ENCODE assay signal across 20 cellular contexts in the genomic region with DNA sequence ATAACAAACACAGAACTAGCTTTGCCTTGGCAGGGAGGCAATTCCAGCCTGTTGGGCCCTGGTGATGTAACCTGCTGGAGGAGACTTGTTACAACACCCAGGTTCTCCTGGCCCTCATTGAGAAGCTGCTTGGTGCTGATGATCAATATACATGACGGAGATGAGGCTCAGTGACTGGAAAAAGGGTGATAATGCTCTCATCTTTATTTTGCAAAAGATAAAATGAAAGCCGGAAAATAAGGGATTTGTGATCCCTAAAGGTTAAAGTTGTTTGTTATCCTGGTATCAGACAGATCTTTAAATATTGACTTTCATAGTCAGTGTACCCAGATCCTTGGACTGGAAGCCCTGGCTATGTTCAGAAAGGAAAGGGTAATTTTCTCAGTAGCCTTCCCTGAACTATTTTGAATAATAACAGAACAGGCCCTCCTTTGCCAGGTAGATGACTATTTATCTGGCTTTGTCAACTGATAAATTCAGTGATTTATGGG.
DNase-seq lines count a peak whose midpoint lies in the region; ATAC-seq, FAIRE-seq and TF ChIP-seq lines count a peak whose summit lies in the region.
"Had no signal": no experiment of that assay in that cellular context is flagged by ENCODE, and none has a peak within 500 bp of the region (broad histone marks: within the 10 kb centered on the region; RNA-seq: fewer than 3 reads in every experiment).

No MANE protein-coding gene starts in this region.

- no peaks in the 10 kb centered on the region for H3K9me3 ChIP-seq in H1 (ENCODE audit: insufficient read depth in 2 of 2, low read depth in 1 of 2, low read length in 1 of 2)
- H3K9me3 ChIP-seq in HepG2 (ENCODE audit: low read length), result no peaks in the 10 kb centered on the region
- H3K9me3 ChIP-seq: A549; BLaER1 treated with 17β-estradiol and CSF1 and Interleukin-3, amounts not matched to agents 10 nM and 100 nM had no signal

- H3K9me3 Mint-ChIP-seq in nephron progenitor cell, result peaks cover 11% of the 10 kb centered on the region

- no peak; a peak in 1 of 4 replicates for TF ChIP-seq RAD21 in H1 (IDR thresholded peaks at IDR 0.05 in 1 of 2, conservative IDR thresholded peaks at IDR 0.05 in 1 of 2; ENCODE audit: low read depth in 2 of 2, low read length in 2 of 2)
- no peak for TF ChIP-seq RAD21 in HepG2 (CRISPR knock-in tag; IDR thresholded peaks at IDR 0.05)

- no peak overlapping the region for H3K4me3 Mint-ChIP-seq in nephron progenitor cell
- H3K4me3 Mint-ChIP-seq: CD8-positive, alpha-beta memory T cell had no signal

- H3K36me3 ChIP-seq in H1 (ENCODE audit: control insufficient read depth in 2 of 4, insufficient read depth in 4 of 4, low read length in 3 of 4), result no peaks in the 10 kb centered on the region
- H3K36me3 ChIP-seq in HepG2 (replicated peaks in 1 of 2; ENCODE audit: control insufficient read depth in 1 of 2, insufficient read depth in 2 of 2, low read length in 2 of 2), result no peaks in the 10 kb centered on the region
- H3K36me3 ChIP-seq: BLaER1 treated with 17β-estradiol and CSF1 and Interleukin-3, amounts not matched to agents 10 nM and 100 nM had no signal

- H3K4me1 ChIP-seq in H1 (replicated peaks in 1 of 4; ENCODE audit: control insufficient read depth in 3 of 4, insufficient read depth in 4 of 4, low read length in 3 of 4) (no peaks in the 10 kb centered on the region), HepG2 (ENCODE audit: insufficient read depth, low read length) (peaks cover 26% of the 10 kb centered on the region)
- H3K4me1 ChIP-seq: A549; BLaER1 treated with 17β-estradiol and CSF1 and Interleukin-3, amounts not matched to agents 10 nM and 100 nM had no signal

- H2BK12ac ChIP-seq in H1 (ENCODE audit: low read depth, low read length), result no peak overlapping the region

- H4K91ac ChIP-seq in H1 (replicated peaks; ENCODE audit: insufficient read length, low read length), result no peak overlapping the region

- TF ChIP-seq EP300 in H1 (IDR thresholded peaks at IDR 0.05; ENCODE audit: borderline replicate concordance in 1 of 2, low read depth in 2 of 2, low read length in 2 of 2) (no peak), HepG2 (IDR thresholded peaks at IDR 0.05; ENCODE audit: low read depth in 2 of 2, low read length in 2 of 2) (peak in 1 of 2 experiments; percentile 18; a peak in 1 of 4 replicates), HepG2 (CRISPR knock-in tag; IDR thresholded peaks at IDR 0.05; ENCODE audit: borderline replicate concordance) (no peak)

- no peak overlapping the region for H2BK15ac ChIP-seq in H1 (ENCODE audit: low read length)

- H3K23me2 ChIP-seq in H1 (ENCODE audit: low read depth, low read length), result no peaks in the 10 kb centered on the region

- H3K27me3 Mint-ChIP-seq in nephron progenitor cell (ENCODE audit: low read depth, poor library complexity), result peaks cover 3% of the 10 kb centered on the region
- H3K27me3 Mint-ChIP-seq: CD8-positive, alpha-beta memory T cell had no signal

- H3K27ac Mint-ChIP-seq in nephron progenitor cell, result no peak overlapping the region
- H3K27ac Mint-ChIP-seq: CD8-positive, alpha-beta memory T cell had no signal

- H2BK120ac ChIP-seq in H1 (replicated peaks; ENCODE audit: low read depth, low read length), result no peak overlapping the region

- intact Hi-C loops in HepG2 (cut with micrococcal nuclease; ENCODE audit: unreplicated experiment) (no loop called here), head of caudate nucleus (cut with DNase I) (no loop called here)

- H3K56ac ChIP-seq in H1 (replicated peaks; ENCODE audit: insufficient read length, low read depth, low read length), result no peak overlapping the region

- H4K20me1 ChIP-seq in H1 (replicated peaks in 1 of 2; ENCODE audit: control insufficient read depth in 1 of 2, insufficient read depth in 2 of 2, low read length in 2 of 2) (no peaks in the 10 kb centered on the region), HepG2 (ENCODE audit: insufficient read depth, low read length) (no peaks in the 10 kb centered on the region)
- H4K20me1 ChIP-seq: BLaER1 treated with 17β-estradiol and CSF1 and Interleukin-3, amounts not matched to agents 10 nM and 100 nM had no signal

- no peak overlapping the region for H3K14ac ChIP-seq in H1 (ENCODE audit: insufficient read length)

- no peak overlapping the region for H2AFZ ChIP-seq in H1 (ENCODE audit: low read length)
- H2AFZ ChIP-seq in HepG2 (ENCODE audit: low read length), result no peak overlapping the region
- H2AFZ ChIP-seq: PC-9 had no signal

- peak overlapping the region; percentile 51; the same call in 1 of the 2 replicates for H3K27ac ChIP-seq in C4-2B
- H3K27ac ChIP-seq in H1 (ENCODE audit: low read depth, low read length), result no peak overlapping the region
- H3K27ac ChIP-seq in HepG2 (ENCODE audit: extremely low read length, insufficient read depth, low read length), result no peak overlapping the region
- H3K27ac ChIP-seq: A549; BLaER1 treated with 17β-estradiol and CSF1 and Interleukin-3, amounts not matched to agents 10 nM and 100 nM; PC-9 had no signal

- H3K23ac ChIP-seq in H1 (ENCODE audit: insufficient read length), result no peak overlapping the region

- TF ChIP-seq POLR2A in H1 (IDR thresholded peaks at IDR 0.05; ENCODE audit: control extremely low read depth in 1 of 2, low read depth in 2 of 2, low read length in 2 of 2), result no peak
- TF ChIP-seq POLR2A in HepG2 (IDR thresholded peaks at IDR 0.05; ENCODE audit: insufficient read depth in 1 of 2, low read depth in 2 of 2, low read length in 2 of 2), result no peak

- no peaks in the 10 kb centered on the region for H3K4me1 Mint-ChIP-seq in nephron progenitor cell
- H3K4me1 Mint-ChIP-seq: CD8-positive, alpha-beta memory T cell had no signal

- H4K5ac ChIP-seq in H1 (ENCODE audit: insufficient read length, low read depth, low read length), result no peak overlapping the region

- WGBS in H1 (ENCODE audit: extremely low coverage in 1 of 2, insufficient coverage in 1 of 2, insufficient read length in 1 of 2, insufficient replicate concordance in 2 of 2, low coverage in 1 of 2, low lambda C conversion rate in 2 of 2, missing lambda C conversion rate in 1 of 2), 2 experiments, result 84% methylated on average over 2 of the region's 2 CpGs; no CpG with 5 or more reads in 1 of the 2 experiments
- WGBS in HepG2 (ENCODE audit: low lambda C conversion rate), result 0% methylated on average over 2 of the region's 2 CpGs

- H3K4me3 ChIP-seq in LNCaP clone FGC (ENCODE audit: low read depth, low read length), result no peak overlapping the region
- H3K4me3 ChIP-seq in H1 (ENCODE audit: extremely low read depth in 1 of 4, insufficient read depth in 2 of 4, low read depth in 3 of 4, low read length in 4 of 4), result no peak overlapping the region
- no peak overlapping the region for H3K4me3 ChIP-seq in HepG2 (replicated peaks in 1 of 3; ENCODE audit: insufficient read depth in 1 of 3, low read depth in 2 of 3, low read length in 3 of 3)
- H3K4me3 ChIP-seq: A549; BLaER1 treated with 17β-estradiol and CSF1 and Interleukin-3, amounts not matched to agents 10 nM and 100 nM; K562; PC-9 had no signal

- no peaks in the 10 kb centered on the region for H3K36me3 Mint-ChIP-seq in nephron progenitor cell (ENCODE audit: low read depth)
- H3K36me3 Mint-ChIP-seq: CD8-positive, alpha-beta memory T cell had no signal

- no peak for FAIRE-seq in H1 (lab: Jason Lieb, UNC)
- FAIRE-seq in HepG2 (lab: Jason Lieb, UNC), result peak; percentile 59
- FAIRE-seq: A549, D721Med, K562 had no signal

- CTCF ChIA-PET in H1 (lab: Charles Lee; ENCODE audit: partially characterized antibody), result interaction anchor here (0.9 to 1.2 kb wide), 5 partner anchors 9 to 120 kb away, joined by 3 to 4 read pairs (median 3); no protein-coding TSS in a partner anchor
- CTCF ChIA-PET in HepG2 (lab: Yijun Ruan, JAX; ENCODE audit: low intra/inter-chr PET ratio, low total read pairs), result no interaction called here

- in situ Hi-C loops in HepG2 (cut with HindIII; ENCODE audit: extremely low pct_ligation_motif_present, low pct_unique_long_range_greater_than_20kb), result no loop called here

- H2BK5ac ChIP-seq in H1 (ENCODE audit: low read depth, low read length), result no peak overlapping the region

- H3K79me2 ChIP-seq in H1 (ENCODE audit: control insufficient read depth in 1 of 2, insufficient read depth in 2 of 2, low read length in 2 of 2), result no peaks in the 10 kb centered on the region
- H3K79me2 ChIP-seq in HepG2 (ENCODE audit: insufficient read depth, low read length), result no peaks in the 10 kb centered on the region

- POLR2A ChIA-PET in H1 (lab: Charles Lee; ENCODE audit: partially characterized antibody) (no interaction called here), HepG2 (lab: Yijun Ruan, JAX) (no interaction called here)

- H3K79me1 ChIP-seq in H1 (ENCODE audit: low read depth, low read length), result no peaks in the 10 kb centered on the region

- no peaks in the 10 kb centered on the region for H3K27me3 ChIP-seq in H1 (replicated peaks in 1 of 4; ENCODE audit: control insufficient read depth in 3 of 4, extremely low read depth in 1 of 4, insufficient read depth in 3 of 4, low read length in 3 of 4)
- H3K27me3 ChIP-seq in HepG2 (ENCODE audit: control insufficient read depth in 1 of 2, insufficient read depth in 2 of 2, low read length in 2 of 2), result no peaks in the 10 kb centered on the region
- H3K27me3 ChIP-seq: BLaER1 treated with 17β-estradiol and CSF1 and Interleukin-3, amounts not matched to agents 10 nM and 100 nM had no signal

- TF ChIP-seq CTCF in C4-2B (conservative IDR thresholded peaks at IDR 0.05) (no peak), LNCaP clone FGC (IDR thresholded peaks at IDR 0.05; ENCODE audit: control insufficient read depth, extremely low read depth, insufficient read depth) (no peak), H1 (IDR thresholded peaks at IDR 0.05; ENCODE audit: control extremely low read depth in 1 of 3, insufficient read depth in 1 of 3, low read depth in 1 of 3, low read length in 3 of 3) (peak in 2 of 3 experiments; percentile 5 to 33; a peak in 2 of 4 replicates), HepG2 (CRISPR knock-in tag; IDR thresholded peaks at IDR 0.05) (no peak), nephron progenitor cell (IDR thresholded peaks at IDR 0.05) (no peak)

- H3K9ac ChIP-seq in H1 (replicated peaks in 1 of 4; ENCODE audit: extremely low read depth in 1 of 4, low read depth in 3 of 4, low read length in 3 of 4) (no peak overlapping the region), HepG2 (ENCODE audit: insufficient read depth, low read depth, low read length) (no peak overlapping the region)
- H3K9ac ChIP-seq: BLaER1 treated with 17β-estradiol and CSF1 and Interleukin-3, amounts not matched to agents 10 nM and 100 nM had no signal

- no TSS peak for BruUV-seq in HepG2 (replicated peaks; lab: Mats Ljungman, UMichigan)

- H4K8ac ChIP-seq in H1 (ENCODE audit: extremely low read depth, insufficient read depth, low read length), result no peak overlapping the region

- no peak overlapping the region for H3K4ac ChIP-seq in H1 (replicated peaks; ENCODE audit: insufficient read length, low read depth, low read length)

- H3K4me2 ChIP-seq in H1 (ENCODE audit: insufficient read depth in 1 of 2, low read depth in 2 of 2, low read length in 2 of 2) (no peak overlapping the region), HepG2 (ENCODE audit: low read depth, low read length) (peak overlapping the region; percentile 29; the same call in 1 of the 2 replicates)
- H3K4me2 ChIP-seq: A549; BLaER1 treated with 17β-estradiol and CSF1 and Interleukin-3, amounts not matched to agents 10 nM and 100 nM; PC-9 had no signal

- DNase-seq in LNCaP clone FGC (ENCODE audit: low read depth) (peak; percentile 61), H1 (ENCODE audit: low read depth in 1 of 2, low spot score in 2 of 2) (no peak), HepG2 (ENCODE audit: low spot score) (peak; percentile 48), nephron progenitor cell (no peak), NOMO-1 treated with dmso at 0.1 percent for 144 hours (lab: John Stamatoyannopoulos, UW; ENCODE audit: unreplicated experiment) (no peak), T-helper 9 cell (no peak), head of caudate nucleus (no peak)
- DNase-seq: CD8-positive, alpha-beta memory T cell; DND-41; NCI-H1105; NCI-H2081 treated with DMSO at 0.1 percent for 48 hours; NCI-H510A; NCI-H774; PC-9 had no signal

- peak; percentile 88 for ATAC-seq in HepG2
- ATAC-seq: A549, HCT116, K562 had no signal

- no peak overlapping the region for H3K18ac ChIP-seq in H1 (ENCODE audit: extremely low read depth, low read length)

- no peak overlapping the region for H2BK20ac ChIP-seq in H1 (ENCODE audit: low read length)

- H2AK5ac ChIP-seq in H1 (ENCODE audit: low read depth, low read length), result no peak overlapping the region

Comparison
In these comparisons a context has a peak if more than half of its experiments do, and no peak if none do; other contexts are left out.
1. CTCF ChIP-seq: peak in H1 (2 of 3); none in C4-2B (single experiment), LNCaP clone FGC (single experiment), HepG2 (single experiment) and nephron progenitor cell (single experiment).
2. DNase-seq: peak in LNCaP clone FGC (single experiment) and HepG2 (single experiment); none in H1 (0 of 2), nephron progenitor cell (single experiment), NOMO-1 treated with dmso at 0.1 percent for 144 hours (single experiment), T-helper 9 cell (single experiment) and head of caudate nucleus (0 of 42).